ENCODE assay signal across 15 cellular contexts in genomic region chr14:60653709-60654161, GRCh38. TPM values are rescaled to one million over a fixed set of nuclear protein-coding genes. Genes with fewer than 3 reads are reported as not detected.
A peak's percentile ranks its signal among the peaks of the same experiment; 100 is the strongest.
DNase-seq lines count a peak whose midpoint lies in the region; ATAC-seq and TF ChIP-seq lines count a peak whose summit lies in the region.
"Had no signal": no experiment of that assay in that cellular context is flagged by ENCODE, and none has a peak within 500 bp of the region (broad histone marks: within the 10 kb centered on the region; RNA-seq: fewer than 3 reads in every experiment).

No MANE protein-coding gene starts in this region.

- peak overlapping the region in 5 of 7 donors; percentile 20 to 91 (median 50) for H3K4me3 Mint-ChIP-seq in CD8-positive, alpha-beta memory T cell
- H3K4me3 Mint-ChIP-seq in neural progenitor cell: peak overlapping the region; percentile 12

- H3F3A ChIP-seq in neural progenitor cell (ENCODE audit: low read depth): peaks cover 81% of the 10 kb centered on the region

- H3K79me2 ChIP-seq in neural progenitor cell (ENCODE audit: low read depth): no peaks in the 10 kb centered on the region

- no peak for TF ChIP-seq CTCF in HFF-Myc (IDR thresholded peaks at IDR 0.05; ENCODE audit: low read depth, low read length, missing control alignments)
- TF ChIP-seq CTCF in choroid plexus epithelial cell (conservative IDR thresholded peaks at IDR 0.05; ENCODE audit: low read depth, low read length): no peak
- no peak for TF ChIP-seq CTCF in neural progenitor cell (IDR thresholded peaks at IDR 0.05)

- no peak for DNase-seq in CD8-positive, alpha-beta memory T cell
- DNase-seq in HFF-Myc (ENCODE audit: extremely low read depth, low read depth) (no peak), choroid plexus epithelial cell (ENCODE audit: low read depth) (no peak), neural progenitor cell (ENCODE audit: low spot score) (peak; percentile 16), D341Med (ENCODE audit: low spot score) (no peak)
- DNase-seq: body of pancreas; COR-L47; NCI-H1930; NK-92 treated with Interleukin-12 subunit alpha and Interleukin-12 subunit beta, amount 100 ng/mL, for 24 hours; spleen had no signal

- peak overlapping the region; percentile 65 for H3K4me2 ChIP-seq in neural progenitor cell
- H3K4me2 ChIP-seq: KMS-11 had no signal

- no peak overlapping the region for H3K4me3 ChIP-seq in CD8-positive, alpha-beta memory T cell (ENCODE audit: low read length)
- peak overlapping the region; percentile 38 for H3K4me3 ChIP-seq in HFF-Myc (replicated peaks; ENCODE audit: low read depth, low read length)
- H3K4me3 ChIP-seq in choroid plexus epithelial cell (ENCODE audit: low read depth, low read length): peak overlapping the region; percentile 58
- H3K4me3 ChIP-seq in neural progenitor cell: peak overlapping the region; percentile 21
- H3K4me3 ChIP-seq: body of pancreas had no signal

- H3K27ac ChIP-seq in CD8-positive, alpha-beta memory T cell (ENCODE audit: low read depth, low read length): no peak overlapping the region
- H3K27ac ChIP-seq in neural progenitor cell: no peak overlapping the region
- H3K27ac ChIP-seq: body of pancreas, KMS-11, spleen, thoracic aorta, VCaP had no signal

- POLR2A ChIA-PET in CD8-positive, alpha-beta memory T cell (lab: Charles Lee): no interaction called here

- no peak overlapping the region for H3K9ac ChIP-seq in neural progenitor cell
- H3K9ac ChIP-seq: KMS-11 had no signal

- peaks cover 82 to 88% of the 10 kb centered on the region in 2 donors for H3K27me3 Mint-ChIP-seq in CD8-positive, alpha-beta memory T cell
- peaks cover 89% of the 10 kb centered on the region for H3K27me3 Mint-ChIP-seq in neural progenitor cell (ENCODE audit: insufficient read depth, low read depth)

- peaks cover 0 to 3% (median 0%) of the 10 kb centered on the region in 5 donors for H3K9me3 Mint-ChIP-seq in CD8-positive, alpha-beta memory T cell
- H3K9me3 Mint-ChIP-seq in neural progenitor cell: peaks cover 9% of the 10 kb centered on the region

- peaks cover 68 to 85% (median 76%) of the 10 kb centered on the region in 3 donors for H3K4me1 Mint-ChIP-seq in CD8-positive, alpha-beta memory T cell
- peaks cover 52% of the 10 kb centered on the region for H3K4me1 Mint-ChIP-seq in neural progenitor cell

- H3K36me3 ChIP-seq in CD8-positive, alpha-beta memory T cell (ENCODE audit: insufficient read depth, low read length): no peaks in the 10 kb centered on the region
- H3K36me3 ChIP-seq in neural progenitor cell: no peaks in the 10 kb centered on the region
- H3K36me3 ChIP-seq: spleen, thoracic aorta had no signal

- ATAC-seq in GM18519 (IDR thresholded peaks at IDR 0.05; ENCODE audit: low FRiP score, unreplicated experiment) (no peak), HG03196 (IDR thresholded peaks at IDR 0.05; ENCODE audit: unreplicated experiment) (no peak)
- ATAC-seq: body of pancreas had no signal

- peaks cover 56% of the 10 kb centered on the region for H4K20me1 ChIP-seq in neural progenitor cell (ENCODE audit: low read depth)

- H3K27me3 ChIP-seq in CD8-positive, alpha-beta memory T cell (ENCODE audit: insufficient read depth, low read length, poor library complexity, severe bottlenecking): peaks cover 78% of the 10 kb centered on the region
- H3K27me3 ChIP-seq in neural progenitor cell: peaks cover 100% of the 10 kb centered on the region

- no peaks in the 10 kb centered on the region for H3K9me3 ChIP-seq in CD8-positive, alpha-beta memory T cell (ENCODE audit: low read length)
- no peaks in the 10 kb centered on the region for H3K9me3 ChIP-seq in neural progenitor cell (ENCODE audit: low read depth)
- H3K9me3 ChIP-seq: body of pancreas, thoracic aorta had no signal

- CTCF ChIA-PET in CD8-positive, alpha-beta memory T cell (lab: Charles Lee): no interaction called here

- peaks cover 30% of the 10 kb centered on the region for H3K4me1 ChIP-seq in CD8-positive, alpha-beta memory T cell (ENCODE audit: insufficient read depth, low read length)
- peaks cover 52% of the 10 kb centered on the region for H3K4me1 ChIP-seq in neural progenitor cell

- H3K36me3 Mint-ChIP-seq in CD8-positive, alpha-beta memory T cell: no peaks in the 10 kb centered on the region
- no peaks in the 10 kb centered on the region for H3K36me3 Mint-ChIP-seq in neural progenitor cell

- H2AFZ ChIP-seq in neural progenitor cell (replicated peaks): no peak overlapping the region

- peak overlapping the region in 1 of 8 donors; percentile 37 for H3K27ac Mint-ChIP-seq in CD8-positive, alpha-beta memory T cell
- peak overlapping the region; percentile 69 for H3K27ac Mint-ChIP-seq in neural progenitor cell

RNA-seq across cellular contexts. Expression of gene SIX1, which starts 4.5 kb away (rescaled TPM):
- not detected for total RNA-seq in CD8-positive, alpha-beta memory T cell
- not detected for polyA plus RNA-seq in CD8-positive, alpha-beta memory T cell
- total RNA-seq in neural progenitor cell (ENCODE audit: low replicate concordance): 0.28 TPM in 1 of 2 replicates, not detected in the other
- total RNA-seq: spleen had no signal
